ENCODE assay signal across 8 cellular contexts in the genomic region with DNA sequence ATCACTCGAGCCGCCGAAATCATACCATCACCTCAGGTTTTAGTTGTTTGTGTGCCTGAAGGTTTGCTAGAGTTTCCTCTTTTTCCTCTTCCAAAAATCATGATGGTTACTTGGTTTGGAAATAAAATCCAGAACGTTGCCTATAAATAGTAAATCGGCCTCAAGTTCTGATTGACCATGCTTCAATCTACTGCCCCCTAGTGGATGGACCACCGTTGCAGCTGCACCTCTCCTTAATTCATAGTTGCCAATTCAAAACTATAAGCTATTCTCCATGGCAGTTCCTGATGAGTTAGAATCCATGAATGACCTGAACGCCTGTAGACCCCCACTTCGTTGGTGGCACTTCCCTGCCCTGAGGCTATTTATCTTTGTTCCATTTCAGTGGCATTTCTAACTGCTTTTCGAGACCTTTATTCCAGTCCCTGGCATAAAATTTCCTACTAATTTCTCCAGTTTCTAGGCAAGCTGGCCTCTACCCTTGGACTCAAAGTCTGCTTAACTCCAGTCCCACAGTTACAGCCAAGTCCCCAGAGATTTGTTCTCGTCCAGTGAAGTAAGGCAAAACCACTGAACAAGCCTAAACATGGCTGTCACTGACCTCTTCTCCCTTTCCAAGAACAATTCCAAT.
DNase-seq lines count a peak whose midpoint lies in the region; ATAC-seq, FAIRE-seq and TF ChIP-seq lines count a peak whose summit lies in the region.

No MANE protein-coding gene starts in this region.

- in situ Hi-C loops in HepG2 (cut with HindIII; ENCODE audit: extremely low pct_ligation_motif_present, low pct_unique_long_range_greater_than_20kb), result no loop called here

- 36% methylated on average over 10 of the region's 10 CpGs for WGBS in HepG2 (ENCODE audit: low lambda C conversion rate)

- no peaks in the 10 kb centered on the region for H3K36me3 Mint-ChIP-seq in activated CD4-positive, alpha-beta T cell treated with anti-CD3 and anti-CD28 coated beads for 36 hours (ENCODE audit: low read depth)

- H3K27me3 Mint-ChIP-seq in activated CD4-positive, alpha-beta T cell treated with anti-CD3 and anti-CD28 coated beads for 36 hours, result peaks cover 4% of the 10 kb centered on the region
- no peaks in the 10 kb centered on the region for H3K27me3 Mint-ChIP-seq in stimulated activated naive CD8-positive, alpha-beta T cell treated with anti-CD3 and anti-CD28 coated beads, Interleukin-15, amount 100 ng/mL, for 72 hours

- peak; percentile 47 for TF ChIP-seq CTCF in HepG2 (CRISPR knock-in tag; IDR thresholded peaks at IDR 0.05)

- no peak overlapping the region for H3K9ac ChIP-seq in HepG2 (ENCODE audit: insufficient read depth, low read depth, low read length)

- H3K9me3 ChIP-seq in HepG2 (ENCODE audit: low read length), result no peaks in the 10 kb centered on the region

- H3K79me2 ChIP-seq in HepG2 (ENCODE audit: insufficient read depth, low read length), result no peaks in the 10 kb centered on the region

- CTCF ChIA-PET in activated CD4-positive, alpha-beta T cell treated with anti-CD3 and anti-CD28 coated beads for 36 hours (lab: Charles Lee), result interaction anchor here (0.6 to 1.7 kb wide), 10 partner anchors 10 to 152 kb away, joined by 3 to 6 read pairs (median 3); no protein-coding TSS in a partner anchor
- CTCF ChIA-PET in HepG2 (lab: Yijun Ruan, JAX; ENCODE audit: low intra/inter-chr PET ratio, low total read pairs), result no interaction called here

- no peaks in the 10 kb centered on the region for H3K27me3 ChIP-seq in HepG2 (ENCODE audit: control insufficient read depth in 1 of 2, insufficient read depth in 2 of 2, low read length in 2 of 2)

- peak; percentile 68 for FAIRE-seq in HepG2 (lab: Jason Lieb, UNC)

- TF ChIP-seq RAD21 in HepG2 (CRISPR knock-in tag; IDR thresholded peaks at IDR 0.05), result no peak

- BruUV-seq in HepG2 (replicated peaks; lab: Mats Ljungman, UMichigan), result no TSS peak

- TF ChIP-seq POLR2A in HepG2 (IDR thresholded peaks at IDR 0.05; ENCODE audit: insufficient read depth in 1 of 2, low read depth in 2 of 2, low read length in 2 of 2), result no peak

- H3K27ac ChIP-seq in HepG2 (ENCODE audit: extremely low read length, insufficient read depth, low read length), result no peak overlapping the region

- TF ChIP-seq EP300 in HepG2 (IDR thresholded peaks at IDR 0.05; ENCODE audit: low read depth in 2 of 2, low read length in 2 of 2), result no peak
- TF ChIP-seq EP300 in HepG2 (CRISPR knock-in tag; IDR thresholded peaks at IDR 0.05; ENCODE audit: borderline replicate concordance), result no peak

- no peak overlapping the region for H2AFZ ChIP-seq in HepG2 (ENCODE audit: low read length)

- H3K4me1 Mint-ChIP-seq in activated CD4-positive, alpha-beta T cell treated with anti-CD3 and anti-CD28 coated beads for 36 hours, result no peaks in the 10 kb centered on the region
- no peaks in the 10 kb centered on the region for H3K4me1 Mint-ChIP-seq in stimulated activated naive CD8-positive, alpha-beta T cell treated with anti-CD3 and anti-CD28 coated beads, Interleukin-15, amount 100 ng/mL, for 72 hours

- ATAC-seq in activated CD4-positive, alpha-beta T cell treated with anti-CD3 and anti-CD28 coated beads for 36 hours, result no peak
- ATAC-seq in HG03280 (IDR thresholded peaks at IDR 0.05; ENCODE audit: unreplicated experiment), result peak; percentile 48
- ATAC-seq in HepG2, result no peak; the same call in 2 of the 3 replicates
- ATAC-seq in stimulated activated naive CD8-positive, alpha-beta T cell treated with anti-CD3 and anti-CD28 coated beads, Interleukin-15, amount 100 ng/mL, for 72 hours, result no peak
- no peak for ATAC-seq in HG02840 (IDR thresholded peaks at IDR 0.05; ENCODE audit: low FRiP score, unreplicated experiment)

- intact Hi-C loops in activated CD4-positive, alpha-beta T cell treated with anti-CD3 and anti-CD28 coated beads for 36 hours (cut with DNase I, micrococcal nuclease), result loop anchor here in 1 of 2 experiments (5.0 kb wide), 1 partner anchor 424 kb away; a partner anchor contains a TSS
- intact Hi-C loops in HepG2 (cut with micrococcal nuclease; ENCODE audit: unreplicated experiment), result no loop called here

- peak; percentile 72 for DNase-seq in activated CD4-positive, alpha-beta T cell treated with anti-CD3 and anti-CD28 coated beads for 36 hours
- no peak for DNase-seq in activated CD4-positive, alpha-beta T cell treated with anti-CD3 and anti-CD28 coated beads for 1 hour
- peak; percentile 14 for DNase-seq in RPMI7951 (ENCODE audit: low read depth)
- DNase-seq in cerebellar cortex (ENCODE audit: low spot score), result peak; percentile 28
- DNase-seq in HepG2 (ENCODE audit: low spot score), result no peak
- peak; percentile 13 to 25 for DNase-seq in stimulated activated naive CD8-positive, alpha-beta T cell treated with anti-CD3 and anti-CD28 coated beads, Interleukin-15, amount 100 ng/mL, for 72 hours

- H3K4me2 ChIP-seq in HepG2 (ENCODE audit: low read depth, low read length), result no peak overlapping the region

- POLR2A ChIA-PET in activated CD4-positive, alpha-beta T cell treated with anti-CD3 and anti-CD28 coated beads for 36 hours (lab: Charles Lee), result no interaction called here
- POLR2A ChIA-PET in HepG2 (lab: Yijun Ruan, JAX), result no interaction called here

- no peaks in the 10 kb centered on the region for H4K20me1 ChIP-seq in HepG2 (ENCODE audit: insufficient read depth, low read length)

- no peaks in the 10 kb centered on the region for H3K9me3 Mint-ChIP-seq in activated CD4-positive, alpha-beta T cell treated with anti-CD3 and anti-CD28 coated beads for 36 hours (ENCODE audit: low read depth)
- H3K9me3 Mint-ChIP-seq in stimulated activated naive CD8-positive, alpha-beta T cell treated with anti-CD3 and anti-CD28 coated beads, Interleukin-15, amount 100 ng/mL, for 72 hours, result peaks cover 0 to 11% of the 10 kb centered on the region in 2 donors

- no peak overlapping the region for H3K27ac Mint-ChIP-seq in activated CD4-positive, alpha-beta T cell treated with anti-CD3 and anti-CD28 coated beads for 36 hours
- no peak overlapping the region for H3K27ac Mint-ChIP-seq in stimulated activated naive CD8-positive, alpha-beta T cell treated with anti-CD3 and anti-CD28 coated beads, Interleukin-15, amount 100 ng/mL, for 72 hours

- no peaks in the 10 kb centered on the region for H3K4me1 ChIP-seq in HepG2 (ENCODE audit: insufficient read depth, low read length)

- no peak overlapping the region for H3K4me3 ChIP-seq in HepG2 (replicated peaks in 1 of 3; ENCODE audit: insufficient read depth in 1 of 3, low read depth in 2 of 3, low read length in 3 of 3)

- H3K4me3 Mint-ChIP-seq in activated CD4-positive, alpha-beta T cell treated with anti-CD3 and anti-CD28 coated beads for 36 hours, result no peak overlapping the region
- no peak overlapping the region for H3K4me3 Mint-ChIP-seq in stimulated activated naive CD8-positive, alpha-beta T cell treated with anti-CD3 and anti-CD28 coated beads, Interleukin-15, amount 100 ng/mL, for 72 hours

- H3K36me3 ChIP-seq in HepG2 (replicated peaks in 1 of 2; ENCODE audit: control insufficient read depth in 1 of 2, insufficient read depth in 2 of 2, low read length in 2 of 2), result no peaks in the 10 kb centered on the region

TF ChIP-seq in HepG2, 621 proteins besides CTCF, POLR2A, EP300 and RAD21 (continues in another document):
- no peak for TF ChIP-seq KDM6A (CRISPR knock-in tag; IDR thresholded peaks at IDR 0.05; ENCODE audit: low read depth)
- TF ChIP-seq, protein P1, sequence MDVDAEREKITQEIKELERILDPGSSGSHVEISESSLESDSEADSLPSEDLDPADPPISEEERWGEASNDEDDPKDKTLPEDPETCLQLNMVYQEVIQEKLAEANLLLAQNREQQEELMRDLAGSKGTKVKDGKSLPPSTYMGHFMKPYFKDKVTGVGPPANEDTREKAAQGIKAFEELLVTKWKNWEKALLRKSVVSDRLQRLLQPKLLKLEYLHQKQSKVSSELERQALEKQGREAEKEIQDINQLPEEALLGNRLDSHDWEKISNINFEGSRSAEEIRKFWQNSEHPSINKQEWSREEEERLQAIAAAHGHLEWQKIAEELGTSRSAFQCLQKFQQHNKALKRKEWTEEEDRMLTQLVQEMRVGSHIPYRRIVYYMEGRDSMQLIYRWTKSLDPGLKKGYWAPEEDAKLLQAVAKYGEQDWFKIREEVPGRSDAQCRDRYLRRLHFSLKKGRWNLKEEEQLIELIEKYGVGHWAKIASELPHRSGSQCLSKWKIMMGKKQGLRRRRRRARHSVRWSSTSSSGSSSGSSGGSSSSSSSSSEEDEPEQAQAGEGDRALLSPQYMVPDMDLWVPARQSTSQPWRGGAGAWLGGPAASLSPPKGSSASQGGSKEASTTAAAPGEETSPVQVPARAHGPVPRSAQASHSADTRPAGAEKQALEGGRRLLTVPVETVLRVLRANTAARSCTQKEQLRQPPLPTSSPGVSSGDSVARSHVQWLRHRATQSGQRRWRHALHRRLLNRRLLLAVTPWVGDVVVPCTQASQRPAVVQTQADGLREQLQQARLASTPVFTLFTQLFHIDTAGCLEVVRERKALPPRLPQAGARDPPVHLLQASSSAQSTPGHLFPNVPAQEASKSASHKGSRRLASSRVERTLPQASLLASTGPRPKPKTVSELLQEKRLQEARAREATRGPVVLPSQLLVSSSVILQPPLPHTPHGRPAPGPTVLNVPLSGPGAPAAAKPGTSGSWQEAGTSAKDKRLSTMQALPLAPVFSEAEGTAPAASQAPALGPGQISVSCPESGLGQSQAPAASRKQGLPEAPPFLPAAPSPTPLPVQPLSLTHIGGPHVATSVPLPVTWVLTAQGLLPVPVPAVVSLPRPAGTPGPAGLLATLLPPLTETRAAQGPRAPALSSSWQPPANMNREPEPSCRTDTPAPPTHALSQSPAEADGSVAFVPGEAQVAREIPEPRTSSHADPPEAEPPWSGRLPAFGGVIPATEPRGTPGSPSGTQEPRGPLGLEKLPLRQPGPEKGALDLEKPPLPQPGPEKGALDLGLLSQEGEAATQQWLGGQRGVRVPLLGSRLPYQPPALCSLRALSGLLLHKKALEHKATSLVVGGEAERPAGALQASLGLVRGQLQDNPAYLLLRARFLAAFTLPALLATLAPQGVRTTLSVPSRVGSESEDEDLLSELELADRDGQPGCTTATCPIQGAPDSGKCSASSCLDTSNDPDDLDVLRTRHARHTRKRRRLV (CRISPR knock-in tag; IDR thresholded peaks at IDR 0.05), result no peak
- TF ChIP-seq TOPORS (CRISPR knock-in tag; IDR thresholded peaks at IDR 0.05), result no peak
- TF ChIP-seq HDAC6 (IDR thresholded peaks at IDR 0.05; ENCODE audit: low read depth, low read length), result no peak
- TF ChIP-seq BHLHE40 (IDR thresholded peaks at IDR 0.05; ENCODE audit: low read length), result no peak
- TF ChIP-seq AHR (CRISPR knock-in tag; IDR thresholded peaks at IDR 0.05), result no peak
- no peak for TF ChIP-seq ZNF7 (CRISPR knock-in tag; IDR thresholded peaks at IDR 0.05)
- TF ChIP-seq MIER2 (CRISPR knock-in tag; IDR thresholded peaks at IDR 0.05), result no peak
- TF ChIP-seq, protein P2, sequence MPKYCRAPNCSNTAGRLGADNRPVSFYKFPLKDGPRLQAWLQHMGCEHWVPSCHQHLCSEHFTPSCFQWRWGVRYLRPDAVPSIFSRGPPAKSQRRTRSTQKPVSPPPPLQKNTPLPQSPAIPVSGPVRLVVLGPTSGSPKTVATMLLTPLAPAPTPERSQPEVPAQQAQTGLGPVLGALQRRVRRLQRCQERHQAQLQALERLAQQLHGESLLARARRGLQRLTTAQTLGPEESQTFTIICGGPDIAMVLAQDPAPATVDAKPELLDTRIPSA (CRISPR knock-in tag; IDR thresholded peaks at IDR 0.05; ENCODE audit: borderline replicate concordance), result no peak

Comparison
In these comparisons a context has a peak if more than half of its experiments do, and no peak if none do; other contexts are left out.
1. DNase-seq: peak in activated CD4-positive, alpha-beta T cell treated with anti-CD3 and anti-CD28 coated beads for 36 hours (single experiment), RPMI7951 (single experiment), cerebellar cortex (single experiment) and stimulated activated naive CD8-positive, alpha-beta T cell treated with anti-CD3 and anti-CD28 coated beads, Interleukin-15, amount 100 ng/mL, for 72 hours (2 of 2); none in activated CD4-positive, alpha-beta T cell treated with anti-CD3 and anti-CD28 coated beads for 1 hour (single experiment) and HepG2 (single experiment).